In genomic region chr5:100469780-100470179, GRCh38 we compare ENCODE assay signal across 14 cellular contexts.
A peak's percentile ranks its signal among the peaks of the same experiment; 100 is the strongest.
DNase-seq lines count a peak whose midpoint lies in the region; ATAC-seq lines count a peak whose summit lies in the region.
"Had no signal": no experiment of that assay in that cellular context is flagged by ENCODE, and none has a peak within 500 bp of the region (broad histone marks: within the 10 kb centered on the region; RNA-seq: fewer than 3 reads in every experiment).

No MANE protein-coding gene starts in this region.

- peak overlapping the region; percentile 55 for H2AFZ ChIP-seq in ACC112 (ENCODE audit: low read length, unreplicated experiment)

- peak; percentile 50 for ATAC-seq in GM19328 (IDR thresholded peaks at IDR 0.05; ENCODE audit: unreplicated experiment)
- peak; percentile 90 for ATAC-seq in HG02642 (IDR thresholded peaks at IDR 0.05; ENCODE audit: poor library complexity, unreplicated experiment)
- ATAC-seq in HG03432 (IDR thresholded peaks at IDR 0.05; ENCODE audit: unreplicated experiment), result peak; percentile 96
- ATAC-seq: activated CD8-positive, alpha-beta T cell treated with anti-CD3 and anti-CD28 coated beads for 36 hours; natural killer cell treated with Interleukin-12 subunit alpha and Interleukin-12 subunit beta and Interleukin-15 and Interleukin-18, amount 100 ng/mL, for 72 hours had no signal

- H3K9me3 Mint-ChIP-seq in activated CD4-positive, alpha-beta memory T cell treated with anti-CD3 and anti-CD28 coated beads for 36 hours, result no peaks in the 10 kb centered on the region
- H3K9me3 Mint-ChIP-seq: activated CD8-positive, alpha-beta T cell treated with anti-CD3 and anti-CD28 coated beads for 36 hours; activated naive CD4-positive, alpha-beta T cell treated with anti-CD3 and anti-CD28 coated beads, Interleukin-2, amount 10 ng/mL, durations not matched to agents 7 days and 5 days; natural killer cell treated with Interleukin-12 subunit alpha and Interleukin-12 subunit beta and Interleukin-15 and Interleukin-18, amount 100 ng/mL, for 72 hours; T-helper 1 cell treated with Interleukin-12 subunit alpha and Interleukin-12 subunit beta and Interleukin-4 antibody, amounts not matched to agents 30 μg/mL and 1 μg/mL, for 36 hours had no signal

- intact Hi-C loops in activated CD4-positive, alpha-beta memory T cell treated with anti-CD3 and anti-CD28 coated beads for 36 hours (cut with micrococcal nuclease), result no loop called here

- no peak overlapping the region for H3K4me3 Mint-ChIP-seq in activated CD4-positive, alpha-beta memory T cell treated with anti-CD3 and anti-CD28 coated beads for 36 hours
- H3K4me3 Mint-ChIP-seq: activated CD8-positive, alpha-beta T cell treated with anti-CD3 and anti-CD28 coated beads for 36 hours; activated naive CD4-positive, alpha-beta T cell treated with anti-CD3 and anti-CD28 coated beads, Interleukin-2, amount 10 ng/mL, durations not matched to agents 7 days and 5 days; natural killer cell treated with Interleukin-12 subunit alpha and Interleukin-12 subunit beta and Interleukin-15 and Interleukin-18, amount 100 ng/mL, for 72 hours; T-helper 1 cell treated with Interleukin-12 subunit alpha and Interleukin-12 subunit beta and Interleukin-4 antibody, amounts not matched to agents 30 μg/mL and 1 μg/mL, for 36 hours had no signal

- POLR2A ChIA-PET in activated CD4-positive, alpha-beta memory T cell treated with anti-CD3 and anti-CD28 coated beads for 36 hours (lab: Charles Lee), result no interaction called here

- no peaks in the 10 kb centered on the region for H3K79me2 ChIP-seq in ACC112 (ENCODE audit: control insufficient read depth, insufficient read depth, low read length, unreplicated experiment)

- no peak for DNase-seq in central memory CD4-positive, alpha-beta T cell
- DNase-seq in activated CD4-positive, alpha-beta memory T cell treated with anti-CD3 and anti-CD28 coated beads for 36 hours, result no peak
- DNase-seq in stimulated activated naive CD4-positive, alpha-beta T cell treated with Interleukin-2 at 50 U/mL for 16 hours (lab: John Stamatoyannopoulos, UW), result no peak
- no peak for DNase-seq in T1000 (lab: John Stamatoyannopoulos, UW)
- DNase-seq: activated CD8-positive, alpha-beta T cell treated with anti-CD3 and anti-CD28 coated beads for 36 hours; activated naive CD4-positive, alpha-beta T cell treated with anti-CD3 and anti-CD28 coated beads, Interleukin-2, amount 10 ng/mL, durations not matched to agents 7 days and 5 days; NCI-H1092 treated with DMSO at 0.1 percent for 48 hours; NCI-H82 had no signal

- H3K27ac ChIP-seq in ACC112 (ENCODE audit: low read depth, low read length), result no peak overlapping the region

- no peaks in the 10 kb centered on the region for H3K36me3 Mint-ChIP-seq in activated CD4-positive, alpha-beta memory T cell treated with anti-CD3 and anti-CD28 coated beads for 36 hours
- H3K36me3 Mint-ChIP-seq: activated naive CD4-positive, alpha-beta T cell treated with anti-CD3 and anti-CD28 coated beads, Interleukin-2, amount 10 ng/mL, durations not matched to agents 7 days and 5 days; natural killer cell treated with Interleukin-12 subunit alpha and Interleukin-12 subunit beta and Interleukin-15 and Interleukin-18, amount 100 ng/mL, for 72 hours had no signal

- H3K4me3 ChIP-seq in ACC112 (ENCODE audit: low read depth, low read length), result no peak overlapping the region

- no peaks in the 10 kb centered on the region for H3K36me3 ChIP-seq in ACC112 (ENCODE audit: insufficient read depth, low read length)

- no peaks in the 10 kb centered on the region for H3K4me1 ChIP-seq in ACC112 (ENCODE audit: control insufficient read depth, insufficient read depth, low read length, unreplicated experiment)

- no peaks in the 10 kb centered on the region for H3K4me1 Mint-ChIP-seq in activated CD4-positive, alpha-beta memory T cell treated with anti-CD3 and anti-CD28 coated beads for 36 hours (ENCODE audit: low read depth)

- no peak overlapping the region for H3K27ac Mint-ChIP-seq in activated CD4-positive, alpha-beta memory T cell treated with anti-CD3 and anti-CD28 coated beads for 36 hours
- H3K27ac Mint-ChIP-seq: activated CD8-positive, alpha-beta T cell treated with anti-CD3 and anti-CD28 coated beads for 36 hours; activated naive CD4-positive, alpha-beta T cell treated with anti-CD3 and anti-CD28 coated beads, Interleukin-2, amount 10 ng/mL, durations not matched to agents 7 days and 5 days; natural killer cell treated with Interleukin-12 subunit alpha and Interleukin-12 subunit beta and Interleukin-15 and Interleukin-18, amount 100 ng/mL, for 72 hours; T-helper 1 cell treated with Interleukin-12 subunit alpha and Interleukin-12 subunit beta and Interleukin-4 antibody, amounts not matched to agents 30 μg/mL and 1 μg/mL, for 36 hours had no signal

- H3K27me3 Mint-ChIP-seq in activated CD4-positive, alpha-beta memory T cell treated with anti-CD3 and anti-CD28 coated beads for 36 hours, result peaks cover 4% of the 10 kb centered on the region
- H3K27me3 Mint-ChIP-seq: activated naive CD4-positive, alpha-beta T cell treated with anti-CD3 and anti-CD28 coated beads, Interleukin-2, amount 10 ng/mL, durations not matched to agents 7 days and 5 days had no signal

- CTCF ChIA-PET in activated CD4-positive, alpha-beta memory T cell treated with anti-CD3 and anti-CD28 coated beads for 36 hours (lab: Charles Lee), result no interaction called here

- H3K27me3 ChIP-seq in ACC112 (ENCODE audit: insufficient read depth, low read length), result no peaks in the 10 kb centered on the region
